In the genomic region with DNA sequence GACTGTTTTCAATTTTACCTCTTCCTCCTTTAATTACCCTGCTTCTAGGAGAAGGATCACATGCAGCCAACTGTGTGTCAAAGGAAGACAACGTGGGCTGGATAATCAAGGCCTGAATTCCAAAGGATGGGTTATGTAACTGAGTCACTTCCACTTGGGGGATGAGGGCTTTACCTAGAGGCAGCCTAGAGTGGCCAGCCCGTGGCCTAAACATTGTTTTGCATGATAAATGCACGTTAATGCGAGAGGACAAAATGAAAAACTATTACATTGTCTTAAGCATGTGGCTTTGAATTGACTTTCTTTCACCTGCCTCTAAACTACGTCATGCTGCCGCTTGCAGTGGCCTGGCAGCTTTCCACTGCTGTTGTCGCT, we compare ENCODE assay signal across 19 cellular contexts.
DNase-seq lines count a peak whose midpoint lies in the region; TF ChIP-seq lines count a peak whose summit lies in the region.
"Had no signal": no experiment of that assay in that cellular context is flagged by ENCODE, and none has a peak within 500 bp of the region (broad histone marks: within the 10 kb centered on the region; RNA-seq: fewer than 3 reads in every experiment).

No MANE protein-coding gene starts in this region.

- DNase-seq in DMS153 treated with DMSO at 0.1 percent for 48 hours (lab: John Stamatoyannopoulos, UW; ENCODE audit: unreplicated experiment) (peak; percentile 7), ELR (ENCODE audit: low read depth) (peak; percentile 37), SHP77 treated with DMSO at 0.1 percent for 48 hours (lab: John Stamatoyannopoulos, UW) (peak; percentile 76), fibroblast of pulmonary artery (ENCODE audit: low read depth) (peak; percentile 22), SIG-M5 treated with dmso at 0.1 percent for 504 hours (lab: John Stamatoyannopoulos, UW; ENCODE audit: unreplicated experiment) (no peak), medulla oblongata (ENCODE audit: extremely low spot score) (no peak), DMS 273 treated with DMSO at 0.1 percent for 48 hours (lab: John Stamatoyannopoulos, UW) (no peak), CD1c-positive myeloid dendritic cell (ENCODE audit: extremely low spot score) (no peak)
- DNase-seq: activated CD4-positive, alpha-beta T cell treated with anti-CD3 and anti-CD28 coated beads, Interleukin-2, amount 50 U/mL, for 1 hour; activated gamma-delta T cell; cerebellar nuclear complex; endodermal cell; kidney; NCI-H1092; NCI-H226; stimulated activated CD4-positive, alpha-beta T cell treated with anti-CD3 and anti-CD28 coated beads, Interleukin-4, amount 100 ng/mL, for 24 hours; T-helper 1 cell had no signal

- no peak overlapping the region for H3K4me3 ChIP-seq in fibroblast of pulmonary artery (replicated peaks; ENCODE audit: low read depth, low read length)
- H3K4me3 ChIP-seq: hepatocyte, skin epidermis had no signal

- TF ChIP-seq CTCF in fibroblast of pulmonary artery (IDR thresholded peaks at IDR 0.05; ENCODE audit: low read length, missing control alignments), result no peak

Comparison
In these comparisons a context has a peak if more than half of its experiments do, and no peak if none do; other contexts are left out.
1. DNase-seq: peak in DMS153 treated with DMSO at 0.1 percent for 48 hours (single experiment), ELR (single experiment), SHP77 treated with DMSO at 0.1 percent for 48 hours (single experiment) and fibroblast of pulmonary artery (single experiment); none in SIG-M5 treated with dmso at 0.1 percent for 504 hours (single experiment), medulla oblongata (single experiment), DMS 273 treated with DMSO at 0.1 percent for 48 hours (single experiment) and CD1c-positive myeloid dendritic cell (single experiment).